ENCODE assay signal across 24 cellular contexts in genomic region chr21:45475004-45475685, GRCh38.
DNase-seq lines count a peak whose midpoint lies in the region; ATAC-seq, FAIRE-seq and TF ChIP-seq lines count a peak whose summit lies in the region.
"Had no signal": no experiment of that assay in that cellular context is flagged by ENCODE, and none has a peak within 500 bp of the region (broad histone marks: within the 10 kb centered on the region; RNA-seq: fewer than 3 reads in every experiment).

No MANE protein-coding gene starts in this region.

- peaks cover 19 to 25% of the 10 kb centered on the region in 2 experiments for H4K20me1 ChIP-seq in H1 (replicated peaks in 1 of 2; ENCODE audit: control insufficient read depth in 1 of 2, insufficient read depth in 2 of 2, low read length in 2 of 2)

- FAIRE-seq in H1 (lab: Jason Lieb, UNC): no peak
- FAIRE-seq: A549, D721Med, GM12878, GM12892, GM18507, GM19239 had no signal

- H3K27ac ChIP-seq in H1 (ENCODE audit: low read depth, low read length): no peak overlapping the region
- H3K27ac ChIP-seq in neuronal stem cell (replicated peaks; ENCODE audit: low read length): no peak overlapping the region
- H3K27ac ChIP-seq: 22Rv1; A549; BLaER1 treated with 17β-estradiol and CSF1 and Interleukin-3, amounts not matched to agents 10 nM and 100 nM; C4-2B had no signal

- no peak overlapping the region for H3K18ac ChIP-seq in H1 (ENCODE audit: extremely low read depth, low read length)
- H3K18ac ChIP-seq in neuronal stem cell (ENCODE audit: low read length): no peak overlapping the region

- CTCF ChIA-PET in H1 (lab: Charles Lee; ENCODE audit: partially characterized antibody): interaction anchor here (0.7 to 1.2 kb wide), 7 partner anchors 9 to 337 kb away, joined by 3 to 4 read pairs (median 3); no protein-coding TSS in a partner anchor

- H3K14ac ChIP-seq in H1 (ENCODE audit: insufficient read length): no peak overlapping the region
- H3K14ac ChIP-seq in neuronal stem cell (ENCODE audit: low read length): no peak overlapping the region

- no peak for TF ChIP-seq CTCF in H1 (IDR thresholded peaks at IDR 0.05; ENCODE audit: control extremely low read depth in 1 of 3, insufficient read depth in 1 of 3, low read depth in 1 of 3, low read length in 3 of 3)

- no peaks in the 10 kb centered on the region; a peak in 1 of 7 replicates for H3K4me1 ChIP-seq in H1 (replicated peaks in 1 of 4; ENCODE audit: control insufficient read depth in 3 of 4, insufficient read depth in 4 of 4, low read length in 3 of 4)
- peaks cover 3 to 19% of the 10 kb centered on the region in 2 donors for H3K4me1 ChIP-seq in neuronal stem cell (ENCODE audit: control insufficient read depth in 2 of 2, insufficient read depth in 1 of 2, low read depth in 1 of 2, low read length in 2 of 2)

- no peak for TF ChIP-seq RAD21 in H1 (IDR thresholded peaks at IDR 0.05 in 1 of 2, conservative IDR thresholded peaks at IDR 0.05 in 1 of 2; ENCODE audit: low read depth in 2 of 2, low read length in 2 of 2)

- no peak overlapping the region for H2AFZ ChIP-seq in H1 (ENCODE audit: low read length)
- H2AFZ ChIP-seq in neuronal stem cell (ENCODE audit: low read length): no peak overlapping the region

- H3K79me2 ChIP-seq in H1 (ENCODE audit: control insufficient read depth in 1 of 2, insufficient read depth in 2 of 2, low read length in 2 of 2): peaks cover 0 to 20% of the 10 kb centered on the region in 2 experiments; a peak in 1 of 4 replicates

- no peak for TF ChIP-seq EP300 in H1 (IDR thresholded peaks at IDR 0.05; ENCODE audit: borderline replicate concordance in 1 of 2, low read depth in 2 of 2, low read length in 2 of 2)

- WGBS in H1 (ENCODE audit: extremely low coverage in 1 of 2, insufficient coverage in 1 of 2, insufficient read length in 1 of 2, insufficient replicate concordance in 2 of 2, low coverage in 1 of 2, low lambda C conversion rate in 2 of 2, missing lambda C conversion rate in 1 of 2), 2 experiments: 93% methylated on average over 16 of the region's 43 CpGs; no CpG with 5 or more reads in 1 of the 2 experiments
- WGBS in neuronal stem cell (ENCODE audit: extremely low coverage in 2 of 2, insufficient read length in 2 of 2, insufficient replicate concordance in 1 of 2), 2 donors: no CpG with 5 or more reads among the region's 43 CpGs

- DNase-seq in Right ventricle myocardium inferior (ENCODE audit: missing footprints): peak; percentile 48
- DNase-seq in cardiac septum (ENCODE audit: low spot score): no peak
- DNase-seq in H1 (ENCODE audit: low read depth in 1 of 2, low spot score in 2 of 2): no peak
- DNase-seq in neuronal stem cell (ENCODE audit: low spot score): no peak
- DNase-seq in DMS153 (lab: John Stamatoyannopoulos, UW): no peak
- DNase-seq: AML-193; Caco-2; Calu3; CD4-positive, alpha-beta T cell; CD8-positive, alpha-beta T cell; DMS53; DMS79; DND-41; EL; GDM1 had no signal

- H3K4ac ChIP-seq in H1 (replicated peaks; ENCODE audit: insufficient read length, low read depth, low read length) (no peak overlapping the region), neuronal stem cell (ENCODE audit: low read length) (no peak overlapping the region)

- no peak overlapping the region for H3K23ac ChIP-seq in H1 (ENCODE audit: insufficient read length)
- no peak overlapping the region for H3K23ac ChIP-seq in neuronal stem cell (ENCODE audit: low read depth, low read length, poor library complexity)

- no peak for TF ChIP-seq POLR2A in H1 (IDR thresholded peaks at IDR 0.05; ENCODE audit: control extremely low read depth in 1 of 2, low read depth in 2 of 2, low read length in 2 of 2)

- intact Hi-C loops in Right ventricle myocardium inferior (cut with DNase I) (loop anchor here (5.0 kb wide), 1 partner anchor 122 kb away; no protein-coding TSS in a partner anchor), cardiac septum (cut with DNase I) (loop anchor here (5.0 kb wide), 2 partner anchors 67 to 117 kb away; partner anchors contain the start of gene SLC19A1)

- H4K5ac ChIP-seq in H1 (ENCODE audit: insufficient read length, low read depth, low read length): no peak overlapping the region

- no peak overlapping the region for H2BK12ac ChIP-seq in H1 (ENCODE audit: low read depth, low read length)
- H2BK12ac ChIP-seq in neuronal stem cell (ENCODE audit: low read length): peak overlapping the region; percentile 98

- H3K56ac ChIP-seq in H1 (replicated peaks; ENCODE audit: insufficient read length, low read depth, low read length): no peak overlapping the region

- no peak overlapping the region for H2BK15ac ChIP-seq in H1 (ENCODE audit: low read length)
- H2BK15ac ChIP-seq in neuronal stem cell (ENCODE audit: low read length): no peak overlapping the region

- no peak overlapping the region for H2BK20ac ChIP-seq in H1 (ENCODE audit: low read length)

- no peak overlapping the region for H3K4me3 ChIP-seq in H1 (ENCODE audit: extremely low read depth in 1 of 4, insufficient read depth in 2 of 4, low read depth in 3 of 4, low read length in 4 of 4)
- H3K4me3 ChIP-seq in neuronal stem cell (ENCODE audit: low read length in 2 of 2): no peak overlapping the region
- H3K4me3 ChIP-seq: A549; BLaER1 treated with 17β-estradiol and CSF1 and Interleukin-3, amounts not matched to agents 10 nM and 100 nM; GM12878 had no signal

- H3K4me2 ChIP-seq in H1 (ENCODE audit: insufficient read depth in 1 of 2, low read depth in 2 of 2, low read length in 2 of 2): no peak overlapping the region
- no peak overlapping the region for H3K4me2 ChIP-seq in neuronal stem cell (ENCODE audit: insufficient read depth, low read length, poor library complexity, severe bottlenecking)
- H3K4me2 ChIP-seq: A549; BLaER1 treated with 17β-estradiol and CSF1 and Interleukin-3, amounts not matched to agents 10 nM and 100 nM had no signal

- no peak overlapping the region for H2BK120ac ChIP-seq in H1 (replicated peaks; ENCODE audit: low read depth, low read length)
- peak overlapping the region; percentile 88 for H2BK120ac ChIP-seq in neuronal stem cell (ENCODE audit: low read depth, low read length)

- no peak for ATAC-seq in Right ventricle myocardium inferior
- ATAC-seq: A549; CD8-positive, alpha-beta T cell; GM12878 had no signal

- H4K91ac ChIP-seq in H1 (replicated peaks; ENCODE audit: insufficient read length, low read length) (no peak overlapping the region), neuronal stem cell (ENCODE audit: low read depth, low read length, poor library complexity) (no peak overlapping the region)

- H3K23me2 ChIP-seq in H1 (ENCODE audit: low read depth, low read length): peaks cover 10% of the 10 kb centered on the region

- H2BK5ac ChIP-seq in H1 (ENCODE audit: low read depth, low read length) (no peak overlapping the region), neuronal stem cell (ENCODE audit: low read length) (peak overlapping the region; percentile 69)

- POLR2A ChIA-PET in H1 (lab: Charles Lee; ENCODE audit: partially characterized antibody): interaction anchor here (0.6 to 1.0 kb wide), 2 partner anchors 11 to 17 kb away, joined by 3 to 4 read pairs; no protein-coding TSS in a partner anchor

- H3K9me3 ChIP-seq in H1 (ENCODE audit: insufficient read depth in 2 of 2, low read depth in 1 of 2, low read length in 1 of 2) (peaks cover 3 to 4% of the 10 kb centered on the region in 2 experiments; a peak in 2 of 4 replicates), neuronal stem cell (replicated peaks in 1 of 2; ENCODE audit: control insufficient read depth in 2 of 2, insufficient read depth in 1 of 2, low read depth in 1 of 2, low read length in 2 of 2) (peaks cover 0 to 11% of the 10 kb centered on the region in 2 donors)
- H3K9me3 ChIP-seq: A549, Caco-2 had no signal

- no peak overlapping the region for H2AK5ac ChIP-seq in H1 (ENCODE audit: low read depth, low read length)
- no peak overlapping the region for H2AK5ac ChIP-seq in neuronal stem cell (ENCODE audit: low read depth, low read length)

- H3K36me3 ChIP-seq in H1 (ENCODE audit: control insufficient read depth in 2 of 4, insufficient read depth in 4 of 4, low read length in 3 of 4) (peaks cover 7 to 58% (median 35%) of the 10 kb centered on the region in 4 experiments), neuronal stem cell (replicated peaks in 1 of 2; ENCODE audit: control insufficient read depth in 2 of 2, insufficient read depth in 2 of 2, low read length in 2 of 2) (peaks cover 0 to 20% of the 10 kb centered on the region in 2 donors)
- H3K36me3 ChIP-seq: BLaER1 treated with 17β-estradiol and CSF1 and Interleukin-3, amounts not matched to agents 10 nM and 100 nM had no signal

- H4K8ac ChIP-seq in H1 (ENCODE audit: extremely low read depth, insufficient read depth, low read length) (peak overlapping the region; percentile 57; the same call in 1 of the 2 replicates), neuronal stem cell (ENCODE audit: low read depth, low read length) (no peak overlapping the region)

- H3K9ac ChIP-seq in H1 (replicated peaks in 1 of 4; ENCODE audit: extremely low read depth in 1 of 4, low read depth in 3 of 4, low read length in 3 of 4) (no peak overlapping the region), neuronal stem cell (ENCODE audit: low read depth, low read length, poor library complexity) (no peak overlapping the region)
- H3K9ac ChIP-seq: BLaER1 treated with 17β-estradiol and CSF1 and Interleukin-3, amounts not matched to agents 10 nM and 100 nM had no signal

- H3K79me1 ChIP-seq in H1 (ENCODE audit: low read depth, low read length): peaks cover 14% of the 10 kb centered on the region
- peaks cover 17% of the 10 kb centered on the region for H3K79me1 ChIP-seq in neuronal stem cell (ENCODE audit: low read depth, low read length)

- H3K27me3 ChIP-seq in H1 (replicated peaks in 1 of 4; ENCODE audit: control insufficient read depth in 3 of 4, extremely low read depth in 1 of 4, insufficient read depth in 3 of 4, low read length in 3 of 4) (no peaks in the 10 kb centered on the region), neuronal stem cell (ENCODE audit: control insufficient read depth in 3 of 3, insufficient read depth in 3 of 3, low read depth in 1 of 3, low read length in 3 of 3) (peaks cover 0 to 30% (median 5%) of the 10 kb centered on the region in 3 experiments)

TF ChIP-seq in H1, 55 proteins besides CTCF, POLR2A, EP300 and RAD21 (continues in another document):
- no peak for TF ChIP-seq KDM4A (IDR thresholded peaks at IDR 0.05; ENCODE audit: low read depth, low read length, severe bottlenecking)
- TF ChIP-seq ZNF274 (IDR thresholded peaks at IDR 0.05; ENCODE audit: borderline replicate concordance, extremely low read depth, low read length): no peak
- TF ChIP-seq CHD1 (IDR thresholded peaks at IDR 0.05; ENCODE audit: low read depth, low read length): no peak
- no peak for TF ChIP-seq POU5F1 (IDR thresholded peaks at IDR 0.05; ENCODE audit: low read depth, low read length)
